ENCODE assay signal across 19 cellular contexts in the genomic region with DNA sequence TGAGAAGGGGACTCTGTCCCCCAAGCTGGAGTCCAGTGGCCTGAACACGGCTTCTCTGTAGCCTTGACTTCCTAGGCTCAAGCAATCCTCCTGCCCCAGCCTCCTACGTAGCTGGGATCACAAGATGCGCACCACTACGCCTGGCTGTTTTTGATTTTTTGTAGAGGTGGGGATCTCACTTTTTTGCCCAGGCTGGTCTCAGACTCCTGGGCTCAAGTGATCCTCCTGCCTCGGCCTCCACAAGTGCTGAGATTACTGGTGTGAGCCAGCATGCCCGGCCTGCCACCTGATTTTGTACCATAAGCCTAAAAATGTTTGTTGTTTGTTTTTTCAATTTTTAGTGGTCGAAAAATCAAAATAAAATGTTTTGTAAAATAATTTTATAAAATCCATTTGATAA.
"Had no signal": no experiment of that assay in that cellular context is flagged by ENCODE, and none has a peak within 500 bp of the region (broad histone marks: within the 10 kb centered on the region; RNA-seq: fewer than 3 reads in every experiment).

No MANE protein-coding gene starts in this region.

- DNase-seq: KBM-7, NCI-H1092 treated with DMSO at 0.1 percent for 48 hours, NCI-H1436, NCI-H187, NCI-H2029, NCI-H2081 treated with DMSO at 0.1 percent for 48 hours, NCI-H2171, NCI-H226, NCI-H446, NCI-H510A, NCI-H524 treated with DMSO at 0.1 percent for 48 hours, NCI-H69, NCI-H774, SHP77, SK-N-SH, SW 1271 had no signal

- FAIRE-seq: HTR-8/SVneo had no signal

- H3K4me2 ChIP-seq: SK-N-SH had no signal

- H3K9me3 ChIP-seq: SK-N-SH had no signal

- H3K27ac ChIP-seq: HL-60, RWPE1 had no signal

- H3K9ac ChIP-seq: SK-N-SH had no signal
